Comparison of ENCODE assay signal across 1 cellular context in the genomic region with DNA sequence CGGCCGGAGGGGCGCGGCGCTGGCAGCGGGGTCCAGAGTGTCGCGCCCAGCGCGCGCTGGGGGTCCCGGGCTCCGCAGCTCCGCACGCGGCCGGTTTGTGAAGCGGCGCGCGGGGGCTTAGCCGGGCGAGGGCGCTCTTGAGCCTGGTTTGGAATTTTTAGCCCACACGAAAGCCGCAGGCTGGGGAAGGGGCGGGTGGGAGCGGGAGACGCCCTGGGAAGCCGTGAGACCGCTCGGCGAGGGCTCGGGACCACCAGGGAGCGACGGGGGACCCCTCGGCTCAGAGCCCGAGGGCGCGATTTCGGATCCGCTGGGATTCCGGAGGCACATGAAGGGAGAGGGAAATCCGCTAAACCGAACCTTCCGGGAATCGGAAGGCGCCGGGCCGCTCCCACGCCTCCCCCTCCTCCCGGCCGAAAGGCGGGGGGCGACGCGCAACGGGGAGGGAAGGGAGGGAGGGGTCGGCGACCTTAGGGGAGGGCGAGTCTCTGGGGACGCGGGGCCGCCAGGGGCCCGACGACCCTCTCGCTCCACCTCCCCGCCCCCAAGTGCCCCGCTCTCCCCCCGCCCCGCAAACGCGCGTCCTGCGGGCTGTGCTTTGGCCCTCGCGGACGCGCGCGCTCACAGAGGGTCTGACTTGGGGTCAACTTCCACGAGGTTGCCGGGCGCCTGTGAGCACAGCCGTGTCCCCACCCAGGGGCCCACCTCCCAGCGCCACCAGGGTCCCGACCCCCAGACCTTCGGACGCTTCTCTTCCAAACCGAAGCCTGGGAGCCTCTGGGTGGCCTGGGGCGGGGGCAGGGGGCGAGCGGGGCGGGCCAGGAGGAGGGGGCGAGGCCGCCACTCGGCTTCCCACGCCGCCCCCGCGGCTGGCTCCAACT.
TF ChIP-seq lines count a peak whose summit lies in the region.

No MANE protein-coding gene starts in this region.

TF ChIP-seq in HepG2, 621 proteins besides CTCF, POLR2A, EP300 and RAD21 (continued from another document):
- TF ChIP-seq SALL2 (CRISPR knock-in tag; IDR thresholded peaks at IDR 0.05) (no peak), CCAR2 (optimal IDR thresholded peaks at IDR 0.05; ENCODE audit: low read depth, low read length) (no peak), ZNF407 (CRISPR knock-in tag; IDR thresholded peaks at IDR 0.05; ENCODE audit: not compliant biosample characterization) (no peak), ZNF10 (CRISPR knock-in tag; IDR thresholded peaks at IDR 0.05; ENCODE audit: borderline replicate concordance, low read depth) (no peak), MTF2 (CRISPR knock-in tag; IDR thresholded peaks at IDR 0.05; ENCODE audit: borderline replicate concordance) (peak; percentile 76; the same call in 1 of the 2 replicates), ZBTB7B (CRISPR knock-in tag; IDR thresholded peaks at IDR 0.05) (peak; percentile 53; the same call in 1 of the 2 replicates), TOE1 (CRISPR knock-in tag; IDR thresholded peaks at IDR 0.05) (no peak), ZNF687 (CRISPR knock-in tag; IDR thresholded peaks at IDR 0.05) (peak; percentile 53), PBX2 (CRISPR knock-in tag; IDR thresholded peaks at IDR 0.05) (no peak), ZNF777 (CRISPR knock-in tag; IDR thresholded peaks at IDR 0.05) (peak; percentile 58), ZNF746 (CRISPR knock-in tag; IDR thresholded peaks at IDR 0.05) (peak; percentile 35; the same call in 1 of the 2 replicates), STAG1 (CRISPR knock-in tag; IDR thresholded peaks at IDR 0.05) (peak; percentile 86), XRCC5 (optimal IDR thresholded peaks at IDR 0.05; ENCODE audit: low read length) (peak; percentile 78), SMYD3 (CRISPR knock-in tag; IDR thresholded peaks at IDR 0.05) (no peak), ZNF574 (CRISPR knock-in tag; IDR thresholded peaks at IDR 0.05) (peak; percentile 16; the same call in 1 of the 2 replicates), HDAC1 (CRISPR knock-in tag; IDR thresholded peaks at IDR 0.05) (no peak; the same call in 1 of the 2 replicates), MIXL1 (CRISPR knock-in tag; IDR thresholded peaks at IDR 0.05) (no peak), DNMT3B (CRISPR knock-in tag; conservative IDR thresholded peaks at IDR 0.05) (no peak), ZNF501 (CRISPR knock-in tag; IDR thresholded peaks at IDR 0.05) (0 out of 2 replicates have a peak, but pooled peaks have one; percentile 25), E2F5 (CRISPR knock-in tag; conservative IDR thresholded peaks at IDR 0.05) (no peak), PCBP1 (IDR thresholded peaks at IDR 0.05; ENCODE audit: borderline replicate concordance, low read depth, low read length) (0 out of 2 replicates have a peak, but pooled peaks have one; percentile 23), AKAP8 (CRISPR knock-in tag; IDR thresholded peaks at IDR 0.05) (no peak)
- TF ChIP-seq, protein P1, sequence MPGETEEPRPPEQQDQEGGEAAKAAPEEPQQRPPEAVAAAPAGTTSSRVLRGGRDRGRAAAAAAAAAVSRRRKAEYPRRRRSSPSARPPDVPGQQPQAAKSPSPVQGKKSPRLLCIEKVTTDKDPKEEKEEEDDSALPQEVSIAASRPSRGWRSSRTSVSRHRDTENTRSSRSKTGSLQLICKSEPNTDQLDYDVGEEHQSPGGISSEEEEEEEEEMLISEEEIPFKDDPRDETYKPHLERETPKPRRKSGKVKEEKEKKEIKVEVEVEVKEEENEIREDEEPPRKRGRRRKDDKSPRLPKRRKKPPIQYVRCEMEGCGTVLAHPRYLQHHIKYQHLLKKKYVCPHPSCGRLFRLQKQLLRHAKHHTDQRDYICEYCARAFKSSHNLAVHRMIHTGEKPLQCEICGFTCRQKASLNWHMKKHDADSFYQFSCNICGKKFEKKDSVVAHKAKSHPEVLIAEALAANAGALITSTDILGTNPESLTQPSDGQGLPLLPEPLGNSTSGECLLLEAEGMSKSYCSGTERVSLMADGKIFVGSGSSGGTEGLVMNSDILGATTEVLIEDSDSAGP (CRISPR knock-in tag; IDR thresholded peaks at IDR 0.05; ENCODE audit: borderline replicate concordance): peak; percentile 47; the same call in 1 of the 2 replicates
